1 cellular context compared by ENCODE assay signal in the genomic region with DNA sequence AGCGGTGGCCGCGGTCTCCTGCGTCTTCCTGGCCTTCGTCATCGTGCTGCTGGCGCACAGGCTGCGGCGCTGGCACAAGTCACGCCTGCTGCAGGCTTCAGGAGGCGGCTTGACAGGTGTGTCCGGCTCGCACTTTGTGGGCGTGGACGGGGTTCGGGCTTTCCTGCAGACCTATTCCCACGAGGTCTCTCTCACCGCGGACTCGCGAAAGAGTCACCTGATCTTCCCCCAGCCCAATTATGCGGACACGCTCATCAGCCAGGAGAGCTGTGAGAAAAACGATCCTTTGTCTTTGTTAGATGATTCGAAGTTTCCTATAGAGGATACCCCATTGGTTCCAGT. TPM values are rescaled to one million over a fixed set of nuclear protein-coding genes. Genes with fewer than 3 reads are reported as not detected.
"Had no signal": no experiment of that assay in that cellular context is flagged by ENCODE, and none has a peak within 500 bp of the region (broad histone marks: within the 10 kb centered on the region; RNA-seq: fewer than 3 reads in every experiment).

No MANE protein-coding gene starts in this region.

RNA-seq across cellular contexts. Expression of a gene that starts 2.5 kb away (rescaled TPM):
- total RNA-seq: activated naive CD4-positive, alpha-beta T cell treated with anti-CD3 and anti-CD28 coated beads, Interleukin-2, amount 50 U/mL, for 72 hours had no signal
